1 cellular context compared by ENCODE assay signal in genomic region chr5:179818746-179819295, GRCh38.
TF ChIP-seq lines count a peak whose summit lies in the region.

No MANE protein-coding gene starts in this region.

TF ChIP-seq in K562, 482 proteins besides CTCF, POLR2A, EP300 and RAD21 (continued from another document and continues in another):
- no peak for TF ChIP-seq CHD7 (IDR thresholded peaks at IDR 0.05; ENCODE audit: low read depth, low read length)
- TF ChIP-seq ZNF318 (IDR thresholded peaks at IDR 0.05; ENCODE audit: borderline replicate concordance in 1 of 2, low read depth in 1 of 2): peak in 1 of 2 experiments; percentile 94; a peak in 2 of 4 replicates
- TF ChIP-seq ZKSCAN8 (CRISPR knock-in tag; IDR thresholded peaks at IDR 0.05): no peak; the same call in 1 of the 2 replicates
- TF ChIP-seq ARNT (IDR thresholded peaks at IDR 0.05): no peak
- no peak for TF ChIP-seq SIN3B (IDR thresholded peaks at IDR 0.05; ENCODE audit: low read depth)
- no peak for TF ChIP-seq TRIM28 (IDR thresholded peaks at IDR 0.05)
- TF ChIP-seq GATA2 (CRISPR knock-in tag; IDR thresholded peaks at IDR 0.05): no peak
- peak; percentile 98 for TF ChIP-seq FOSL1 (tag; conservative IDR thresholded peaks at IDR 0.05)
- peak; percentile 42 for TF ChIP-seq SUPT5H (IDR thresholded peaks at IDR 0.05)
- TF ChIP-seq MXI1 (IDR thresholded peaks at IDR 0.05; ENCODE audit: low read depth, low read length): peak; percentile 46; the same call in 1 of the 2 replicates
- no peak for TF ChIP-seq ZNF41 (CRISPR knock-in tag; conservative IDR thresholded peaks at IDR 0.05)
- TF ChIP-seq PHTF2 (CRISPR knock-in tag; IDR thresholded peaks at IDR 0.05): no peak
- peak; percentile 83; the same call in 1 of the 2 replicates for TF ChIP-seq GATAD2B (IDR thresholded peaks at IDR 0.05; ENCODE audit: borderline replicate concordance)
- TF ChIP-seq NR2C2 (CRISPR knock-in tag; IDR thresholded peaks at IDR 0.05): peak; percentile 94
- TF ChIP-seq NR2C2 (tag; IDR thresholded peaks at IDR 0.05): peak; percentile 98
- no peak for TF ChIP-seq ZBTB5 (IDR thresholded peaks at IDR 0.05)
- TF ChIP-seq CBX5 (IDR thresholded peaks at IDR 0.05; ENCODE audit: borderline replicate concordance, low read depth): no peak
- no peak; the same call in 1 of the 2 replicates for TF ChIP-seq TARDBP (IDR thresholded peaks at IDR 0.05)
- no peak for TF ChIP-seq HNRNPK (IDR thresholded peaks at IDR 0.05; ENCODE audit: low read depth, low read length, poor library complexity, severe bottlenecking)
- peak; percentile 93 for TF ChIP-seq TAF9B (IDR thresholded peaks at IDR 0.05; ENCODE audit: partially characterized antibody)
- TF ChIP-seq NR2C1 (IDR thresholded peaks at IDR 0.05): peak; percentile 94
- TF ChIP-seq NR2C1 (tag; IDR thresholded peaks at IDR 0.05): peak; percentile 96
- 0 out of 2 replicates have a peak, but pooled peaks have one; percentile 36 for TF ChIP-seq ZNF263 (CRISPR knock-in tag; IDR thresholded peaks at IDR 0.05; ENCODE audit: borderline replicate concordance)
- TF ChIP-seq EZH2 (IDR thresholded peaks at IDR 0.05; ENCODE audit: borderline replicate concordance, low read depth, low read length): no peak
- no peak for TF ChIP-seq KLF16 (IDR thresholded peaks at IDR 0.05)
- no peak; a peak in 1 of 4 replicates for TF ChIP-seq MLLT1 (IDR thresholded peaks at IDR 0.05)
- peak; percentile 27; the same call in 1 of the 2 replicates for TF ChIP-seq NFIC (IDR thresholded peaks at IDR 0.05)
- 0 out of 2 replicates have a peak, but pooled peaks have one; percentile 12 for TF ChIP-seq MEF2A (IDR thresholded peaks at IDR 0.05; ENCODE audit: control insufficient read depth, low read depth, low read length)
- peak in 1 of 2 experiments; percentile 73; a peak in 1 of 4 replicates for TF ChIP-seq KDM4B (IDR thresholded peaks at IDR 0.05; ENCODE audit: borderline replicate concordance in 2 of 2, low read depth in 1 of 2)
- TF ChIP-seq MTA1 (IDR thresholded peaks at IDR 0.05; ENCODE audit: borderline replicate concordance): peak; percentile 21; the same call in 1 of the 2 replicates
- peak; percentile 85 to 96 for TF ChIP-seq E2F6 (IDR thresholded peaks at IDR 0.05; ENCODE audit: borderline replicate concordance in 1 of 2, extremely low read depth in 1 of 2, insufficient read depth in 1 of 2, insufficient read length in 1 of 2, low read depth in 1 of 2, low read length in 1 of 2, poor library complexity in 1 of 2, severe bottlenecking in 1 of 2)
- peak; percentile 78; the same call in 1 of the 2 replicates for TF ChIP-seq ERF (CRISPR knock-in tag; IDR thresholded peaks at IDR 0.05)
- TF ChIP-seq COPS2 (conservative IDR thresholded peaks at IDR 0.05): no peak
- no peak for TF ChIP-seq BCL6 (CRISPR knock-in tag; IDR thresholded peaks at IDR 0.05)
- no peak for TF ChIP-seq SMAD1 (IDR thresholded peaks at IDR 0.05; ENCODE audit: low read depth, low read length, partially characterized antibody)
- no peak for TF ChIP-seq ZNF695 (CRISPR knock-in tag; IDR thresholded peaks at IDR 0.05)
